ENCODE assay signal across 8 cellular contexts in genomic region chr12:51323966-51324895, GRCh38. TPM values are rescaled to one million over a fixed set of nuclear protein-coding genes. Genes with fewer than 3 reads are reported as not detected.
DNase-seq lines count a peak whose midpoint lies in the region; ATAC-seq and TF ChIP-seq lines count a peak whose summit lies in the region.

Gene BIN2, minus strand, starts transcription at chr12:51324174. Its CDS starts 72 bp downstream, at chr12:51324102.

- no peaks in the 10 kb centered on the region for H3K27me3 ChIP-seq in neutrophil

- CTCF ChIA-PET in GM10248 (lab: Yijun Ruan, JAX) = interaction anchor here (4.8 to 8.4 kb wide), 2 partner anchors 16 kb away, joined by 48 to 54 read pairs; no protein-coding TSS in a partner anchor
- CTCF ChIA-PET in T-cell (lab: Charles Lee) = interaction anchor here (1.5 to 1.6 kb wide), 2 partner anchors 14 to 16 kb away, joined by 6 to 8 read pairs; no protein-coding TSS in a partner anchor
- CTCF ChIA-PET in activated naive CD4-positive, alpha-beta T cell treated with anti-CD3 and anti-CD28 coated beads, Interleukin-2, amount 10 ng/mL, durations not matched to agents 7 days and 5 days (lab: Charles Lee) = interaction anchor here (0.7 to 7.9 kb wide), 3 partner anchors 17 to 808 kb away, joined by 3 to 50 read pairs (median 6); no protein-coding TSS in a partner anchor

- H3K27ac ChIP-seq in neutrophil = peak within 1 kb of the TSS; percentile 98

- H3K4me1 Mint-ChIP-seq in T-cell = peaks cover 90 to 93% (median 91%) of the 10 kb centered on the region in 3 donors
- H3K4me1 Mint-ChIP-seq in activated naive CD4-positive, alpha-beta T cell treated with anti-CD3 and anti-CD28 coated beads, Interleukin-2, amount 10 ng/mL, durations not matched to agents 7 days and 5 days = peaks cover 93% of the 10 kb centered on the region
- H3K4me1 Mint-ChIP-seq in type B pancreatic cell (ENCODE audit: unreplicated experiment) = peaks cover 44% of the 10 kb centered on the region

- POLR2A ChIA-PET in GM10248 (lab: Yijun Ruan, JAX) (no interaction called here), T-cell (lab: Charles Lee) (interaction anchor here in 1 of 2 donors (0.6 kb wide), 1 partner anchor 16 kb away, joined by 8 read pairs; no protein-coding TSS in a partner anchor)

- H3K9me3 Mint-ChIP-seq in T-cell (no peaks in the 10 kb centered on the region), type B pancreatic cell (peaks cover 5% of the 10 kb centered on the region)
- peaks cover 3% of the 10 kb centered on the region for H3K9me3 Mint-ChIP-seq in activated naive CD4-positive, alpha-beta T cell treated with anti-CD3 and anti-CD28 coated beads, Interleukin-2, amount 10 ng/mL, durations not matched to agents 7 days and 5 days

- DNase-seq in GM10248 (ENCODE audit: extremely low spot score) = peak; percentile 86
- DNase-seq in T-cell = peak; percentile 19 to 83 (median 61)
- DNase-seq in activated naive CD4-positive, alpha-beta T cell treated with anti-CD3 and anti-CD28 coated beads, Interleukin-2, amount 10 ng/mL, durations not matched to agents 7 days and 5 days = peak; percentile 86
- DNase-seq in type B pancreatic cell (ENCODE audit: extremely low spot score, unreplicated experiment) = no peak
- DNase-seq in foreskin melanocyte = no peak
- no peak for DNase-seq in NCI-H226

- H3K4me3 ChIP-seq in neutrophil (ENCODE audit: low read depth in 1 of 2, low read length in 1 of 2) = peak within 1 kb of the TSS; percentile 87 to 94

- no peaks in the 10 kb centered on the region for H3K27me3 Mint-ChIP-seq in T-cell
- no peaks in the 10 kb centered on the region for H3K27me3 Mint-ChIP-seq in activated naive CD4-positive, alpha-beta T cell treated with anti-CD3 and anti-CD28 coated beads, Interleukin-2, amount 10 ng/mL, durations not matched to agents 7 days and 5 days
- H3K27me3 Mint-ChIP-seq in type B pancreatic cell = no peaks in the 10 kb centered on the region

- H3K27ac Mint-ChIP-seq in T-cell (peak within 1 kb of the TSS; percentile 98), type B pancreatic cell (peak within 1 kb of the TSS; percentile 94)
- H3K27ac Mint-ChIP-seq in activated naive CD4-positive, alpha-beta T cell treated with anti-CD3 and anti-CD28 coated beads, Interleukin-2, amount 10 ng/mL, durations not matched to agents 7 days and 5 days = peak within 1 kb of the TSS; percentile 94

- H3K4me3 Mint-ChIP-seq in T-cell = peak within 1 kb of the TSS; percentile 96 to 98 (median 96)
- H3K4me3 Mint-ChIP-seq in activated naive CD4-positive, alpha-beta T cell treated with anti-CD3 and anti-CD28 coated beads, Interleukin-2, amount 10 ng/mL, durations not matched to agents 7 days and 5 days = peak within 1 kb of the TSS; percentile 98
- H3K4me3 Mint-ChIP-seq in type B pancreatic cell = peak within 1 kb of the TSS; percentile 69

- H3K4me1 ChIP-seq in neutrophil (ENCODE audit: control insufficient read depth in 1 of 2, insufficient read depth in 1 of 2, low read depth in 1 of 2, low read length in 1 of 2) = peaks cover 85 to 98% of the 10 kb centered on the region in 2 experiments

- no peaks in the 10 kb centered on the region for H3K9me3 ChIP-seq in neutrophil

- H3K36me3 Mint-ChIP-seq in T-cell (peaks cover 23% of the 10 kb centered on the region), type B pancreatic cell (peaks cover 3% of the 10 kb centered on the region)
- peaks cover 43% of the 10 kb centered on the region for H3K36me3 Mint-ChIP-seq in activated naive CD4-positive, alpha-beta T cell treated with anti-CD3 and anti-CD28 coated beads, Interleukin-2, amount 10 ng/mL, durations not matched to agents 7 days and 5 days

- ATAC-seq in HG02588 (IDR thresholded peaks at IDR 0.05; ENCODE audit: unreplicated experiment) (peak; percentile 51), T-cell (replicated peaks in 1 of 4) (peak; percentile 63 to 78 (median 74))

- no peaks in the 10 kb centered on the region for H3K36me3 ChIP-seq in neutrophil

- no peak for TF ChIP-seq CTCF in GM10248 (IDR thresholded peaks at IDR 0.05; ENCODE audit: control extremely low read depth, extremely low read depth, low read depth, missing control alignments)
- TF ChIP-seq CTCF in neutrophil (IDR thresholded peaks at IDR 0.05) = no peak
- no peak for TF ChIP-seq CTCF in type B pancreatic cell (conservative IDR thresholded peaks at IDR 0.05)

RNA-seq across cellular contexts. Expression of gene BIN2, which starts in this region (rescaled TPM):
- total RNA-seq in T-cell = 100 to 1,000 TPM; 196 to 240 (median 202) TPM
- total RNA-seq in type B pancreatic cell (ENCODE audit: low replicate concordance) = 0.19 TPM in 1 of 2 replicates, not detected in the other

Comparison
In these comparisons a context has a peak if more than half of its experiments do, and no peak if none do; other contexts are left out.
1. RNA of gene BIN2 (total RNA-seq): 196 to 240 TPM in T-cell; 0.19 TPM in type B pancreatic cell; every median in the first group is over 100 times any median in the second.
2. DNase-seq: peak in GM10248 (single experiment), T-cell (34 of 34) and activated naive CD4-positive, alpha-beta T cell treated with anti-CD3 and anti-CD28 coated beads, Interleukin-2, amount 10 ng/mL, durations not matched to agents 7 days and 5 days (single experiment); none in type B pancreatic cell (single experiment), foreskin melanocyte (single experiment) and NCI-H226 (single experiment).
3. Peak in every context shown above with its lines, with median percentiles within 50 percentile points of each other: H3K27ac Mint-ChIP-seq and H3K4me3 Mint-ChIP-seq.